28 cellular contexts compared by ENCODE assay signal in genomic region chr21:41135715-41136114, GRCh38. TPM values are rescaled to one million over a fixed set of nuclear protein-coding genes. Genes with fewer than 3 reads are reported as not detected.
"Had no signal": no experiment of that assay in that cellular context is flagged by ENCODE, and none has a peak within 500 bp of the region (broad histone marks: within the 10 kb centered on the region; RNA-seq: fewer than 3 reads in every experiment).

No MANE protein-coding gene starts in this region.

- H3K36me3 Mint-ChIP-seq: activated naive CD8-positive, alpha-beta T cell had no signal

- H3K4me3 Mint-ChIP-seq: activated CD4-positive, alpha-beta memory T cell treated with anti-CD3 and anti-CD28 coated beads, Interleukin-2, amount 10 ng/mL, durations not matched to agents 7 days and 5 days; activated naive CD4-positive, alpha-beta T cell treated with anti-CD3 and anti-CD28 coated beads for 36 hours; activated naive CD8-positive, alpha-beta T cell; activated T-helper 17 cell treated with anti-CD3 and anti-CD28 coated beads, Interleukin-2, amount 50 U/mL, for 72 hours; T-helper 1 cell treated with Interleukin-12 subunit alpha and Interleukin-12 subunit beta and Interleukin-4 antibody, amounts not matched to agents 30 μg/mL and 1 μg/mL, for 36 hours had no signal

- H3K27ac Mint-ChIP-seq: activated CD4-positive, alpha-beta memory T cell treated with anti-CD3 and anti-CD28 coated beads, Interleukin-2, amount 10 ng/mL, durations not matched to agents 7 days and 5 days; activated naive CD4-positive, alpha-beta T cell treated with anti-CD3 and anti-CD28 coated beads for 36 hours; activated naive CD8-positive, alpha-beta T cell; activated T-helper 17 cell treated with anti-CD3 and anti-CD28 coated beads, Interleukin-2, amount 50 U/mL, for 72 hours; T-helper 1 cell treated with Interleukin-12 subunit alpha and Interleukin-12 subunit beta and Interleukin-4 antibody, amounts not matched to agents 30 μg/mL and 1 μg/mL, for 36 hours had no signal

- H3K9ac ChIP-seq: KMS-11, SK-N-SH had no signal

- H3K4me1 Mint-ChIP-seq: activated CD4-positive, alpha-beta memory T cell treated with anti-CD3 and anti-CD28 coated beads, Interleukin-2, amount 10 ng/mL, durations not matched to agents 7 days and 5 days; activated T-helper 17 cell treated with anti-CD3 and anti-CD28 coated beads, Interleukin-2, amount 50 U/mL, for 72 hours had no signal

- H3K36me3 ChIP-seq: brain microvascular endothelial cell, cardiac muscle cell, SJCRH30 had no signal

- H3K9me2 ChIP-seq: SK-N-SH had no signal

- H3K27me3 ChIP-seq: brain microvascular endothelial cell, cardiac muscle cell, SJCRH30 had no signal

- H3K27ac ChIP-seq: brain microvascular endothelial cell, cardiac muscle cell, KMS-11, RWPE1, SJCRH30 had no signal

- H3K4me2 ChIP-seq: KMS-11, SK-N-SH had no signal

- H3K4me1 ChIP-seq: SJCRH30 had no signal

- ATAC-seq: activated T-helper 17 cell treated with anti-CD3 and anti-CD28 coated beads, Interleukin-2, amount 50 U/mL, for 72 hours; Panc1 had no signal

- H3K9me3 ChIP-seq: SJCRH30, SK-N-SH had no signal

- H3K9me3 Mint-ChIP-seq: activated CD4-positive, alpha-beta memory T cell treated with anti-CD3 and anti-CD28 coated beads, Interleukin-2, amount 10 ng/mL, durations not matched to agents 7 days and 5 days; activated naive CD4-positive, alpha-beta T cell treated with anti-CD3 and anti-CD28 coated beads for 36 hours; activated T-helper 17 cell treated with anti-CD3 and anti-CD28 coated beads, Interleukin-2, amount 50 U/mL, for 72 hours; T-helper 1 cell treated with Interleukin-12 subunit alpha and Interleukin-12 subunit beta and Interleukin-4 antibody, amounts not matched to agents 30 μg/mL and 1 μg/mL, for 36 hours had no signal

- DNase-seq: activated CD4-positive, alpha-beta memory T cell treated with anti-CD3 and anti-CD28 coated beads, Interleukin-2, amount 10 ng/mL, durations not matched to agents 7 days and 5 days; activated CD4-positive, alpha-beta T cell treated with anti-CD3 and anti-CD28 coated beads, Interleukin-2, amount 50 U/mL, for 1 hour; activated CD4-positive, CD25-positive, alpha-beta regulatory T cell; activated gamma-delta T cell; activated naive CD4-positive, alpha-beta T cell treated with anti-CD3 and anti-CD28 coated beads for 36 hours; activated T-cell treated with anti-CD3 and anti-CD28 coated beads for 4 hours; activated T-cell treated with anti-CD3 and anti-CD28 coated beads, Interleukin-2, amount 50 U/mL, for 48 hours; brain microvascular endothelial cell; NCI-H1092; NCI-H1694 treated with DMSO at 0.1 percent for 48 hours; NCI-H2081; NCI-H2171 treated with DMSO at 0.1 percent for 48 hours; NCI-H226; NCI-H510A treated with DMSO at 0.1 percent for 48 hours; NCI-H774; NK-92 treated with Interleukin-12 subunit alpha and Interleukin-12 subunit beta, amount 100 ng/mL, for 24 hours; OCI-M1; Right ventricle myocardium superior; SJCRH30; SK-N-SH; SW 1271 had no signal

- H3K4me3 ChIP-seq: cardiac muscle cell, SJCRH30 had no signal

RNA-seq across cellular contexts. Expression of gene BACE2, which starts 32.2 kb away (rescaled TPM):
- total RNA-seq: SJCRH30 had no signal
